In the genomic region with DNA sequence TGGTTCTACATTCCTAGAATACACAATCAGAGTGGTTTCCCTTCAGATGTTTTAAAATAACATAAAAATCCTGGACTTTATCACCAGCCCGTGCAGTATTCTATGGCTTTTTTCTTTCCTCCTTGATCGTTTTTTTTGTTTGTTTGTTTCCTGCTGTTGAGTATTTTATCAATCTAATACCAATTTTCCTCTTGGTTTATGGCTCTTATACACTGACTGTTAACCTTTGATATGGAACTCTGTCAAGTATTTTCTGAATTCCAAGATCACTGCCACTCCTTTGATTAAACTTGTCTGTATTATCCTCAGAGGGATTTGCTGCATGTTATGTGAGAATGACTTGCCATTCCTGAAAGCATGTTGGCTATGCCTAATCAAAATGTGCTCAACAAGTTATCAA, we compare ENCODE assay signal across 13 cellular contexts.
"Had no signal": no experiment of that assay in that cellular context is flagged by ENCODE, and none has a peak within 500 bp of the region (broad histone marks: within the 10 kb centered on the region; RNA-seq: fewer than 3 reads in every experiment).

No MANE protein-coding gene starts in this region.

- H3K27ac Mint-ChIP-seq: activated naive CD4-positive, alpha-beta T cell treated with anti-CD3 and anti-CD28 coated beads, Interleukin-2, amount 50 U/mL, for 72 hours; dendritic cell treated with granulocyte-macrophage colony-stimulating factor and Interleukin-4, amounts not matched to agents 40 ng/mL and 50 ng/mL, for 4 days; mesothelial cell of epicardium had no signal

- H3K4me3 Mint-ChIP-seq: dendritic cell treated with granulocyte-macrophage colony-stimulating factor and Interleukin-4, amounts not matched to agents 40 ng/mL and 50 ng/mL, for 4 days; mesothelial cell of epicardium had no signal

- H3K27ac ChIP-seq: adrenal gland, tibial artery had no signal

- DNase-seq: activated CD4-positive, alpha-beta T cell treated with anti-CD3 and anti-CD28 coated beads, Interleukin-2, amount 50 U/mL, for 4 hours; activated gamma-delta T cell treated with Interleukin-2 at 50 U/mL for 16 hours; adrenal gland; cerebellar nuclear complex; effector CD8-positive, alpha-beta T cell; stimulated activated naive CD8-positive, alpha-beta T cell treated with anti-CD3 and anti-CD28 coated beads, Interleukin-15, Interleukin-2, amounts not matched to agents 100 U/mL and 50 U/mL, for 24 hours; substantia nigra; tibial artery had no signal

- H3K9me3 Mint-ChIP-seq: activated naive CD4-positive, alpha-beta T cell treated with anti-CD3 and anti-CD28 coated beads, Interleukin-2, amount 50 U/mL, for 72 hours; dendritic cell treated with granulocyte-macrophage colony-stimulating factor and Interleukin-4, amounts not matched to agents 40 ng/mL and 50 ng/mL, for 4 days; mesothelial cell of epicardium had no signal

- H3K36me3 ChIP-seq: adrenal gland, tibial artery had no signal

- H3K4me3 ChIP-seq: adrenal gland, lung, tibial artery had no signal

- H3K27me3 ChIP-seq: adrenal gland, tibial artery had no signal

- H3K9me3 ChIP-seq: adrenal gland, tibial artery had no signal

- H3K27me3 Mint-ChIP-seq: dendritic cell treated with granulocyte-macrophage colony-stimulating factor and Interleukin-4, amounts not matched to agents 40 ng/mL and 50 ng/mL, for 4 days had no signal

- H3K36me3 Mint-ChIP-seq: activated naive CD4-positive, alpha-beta T cell treated with anti-CD3 and anti-CD28 coated beads, Interleukin-2, amount 50 U/mL, for 72 hours; mesothelial cell of epicardium had no signal

- ATAC-seq: activated naive CD4-positive, alpha-beta T cell treated with anti-CD3 and anti-CD28 coated beads, Interleukin-2, amount 50 U/mL, for 72 hours; left lobe of liver; stimulated activated naive CD8-positive, alpha-beta T cell treated with anti-CD3 and anti-CD28 coated beads, Interleukin-15, Interleukin-2, amounts not matched to agents 100 U/mL and 50 U/mL, for 24 hours had no signal
